In genomic region chr17:80363120-80363515, GRCh38 we compare ENCODE assay signal across 19 cellular contexts.
"Had no signal": no experiment of that assay in that cellular context is flagged by ENCODE, and none has a peak within 500 bp of the region (broad histone marks: within the 10 kb centered on the region; RNA-seq: fewer than 3 reads in every experiment).

No MANE protein-coding gene starts in this region.

- H3K9me3 ChIP-seq: SJCRH30, testis, upper lobe of right lung had no signal

- H3K27me3 ChIP-seq: hepatocyte, SJCRH30, testis, upper lobe of right lung had no signal

- H3K27ac ChIP-seq: hepatocyte, SJCRH30, testis had no signal

- H3K4me1 ChIP-seq: SJCRH30 had no signal

- H3K4me3 ChIP-seq: hepatocyte, SJCRH30, testis, upper lobe of right lung had no signal

- FAIRE-seq: endometrium, small intestine had no signal

- DNase-seq: activated CD4-positive, alpha-beta T cell treated with anti-CD3 and anti-CD28 coated beads, Interleukin-2, amount 10 ng/mL, durations not matched to agents 7 days and 5 days; activated CD8-positive, alpha-beta memory T cell treated with anti-CD3 and anti-CD28 coated beads, Interleukin-2, amount 50 U/mL, for 4 hours; activated gamma-delta T cell treated with Interleukin-2 at 50 U/mL for 16 hours; activated T-cell treated with anti-CD3 and anti-CD28 coated beads, Interleukin-2, amount 50 U/mL, for 48 hours; amygdala; central memory CD4-positive, alpha-beta T cell; cortex of kidney; left colon; mammary epithelial cell; nephron progenitor cell; nucleus accumbens; SJCRH30; small intestine; stimulated activated CD4-positive, alpha-beta T cell treated with anti-CD3 and anti-CD28 coated beads, Interleukin-4, amount 100 ng/mL, for 24 hours; upper lobe of right lung had no signal

- ATAC-seq: left colon; stimulated activated effector memory CD8-positive, alpha-beta T cell treated with anti-CD3 and anti-CD28 coated beads, Interleukin-12 subunit alpha, Interleukin-12 subunit beta, amount 100 ng/mL, for 72 hours had no signal
